8 cellular contexts compared by ENCODE assay signal in genomic region chr2:177241771-177242135, GRCh38. TPM values are rescaled to one million over a fixed set of nuclear protein-coding genes. Genes with fewer than 3 reads are reported as not detected.
DNase-seq lines count a peak whose midpoint lies in the region; ATAC-seq, FAIRE-seq and TF ChIP-seq lines count a peak whose summit lies in the region.

No MANE protein-coding gene starts in this region.

- DNase-seq in AG10803 (ENCODE audit: low read depth) (peak; percentile 73), MG63 (no peak), colonic mucosa (no peak), HT-29 (ENCODE audit: low spot score) (no peak), RCC 7860 (ENCODE audit: low spot score) (no peak), superior temporal gyrus (ENCODE audit: extremely low spot score) (no peak)
- no peak for DNase-seq in natural killer cell treated with Interleukin-12 subunit alpha and Interleukin-12 subunit beta and Interleukin-15 and Interleukin-18, amount 100 ng/mL, for 72 hours (ENCODE audit: low spot score)

- H3K9ac ChIP-seq in colonic mucosa (ENCODE audit: low read depth in 2 of 2, low read length in 2 of 2) = peak overlapping the region in 1 of 2 donors; percentile 13

- peaks cover 6% of the 10 kb centered on the region for H3K36me3 Mint-ChIP-seq in natural killer cell treated with Interleukin-12 subunit alpha and Interleukin-12 subunit beta and Interleukin-15 and Interleukin-18, amount 100 ng/mL, for 72 hours

- H3K27ac ChIP-seq in colonic mucosa = peak overlapping the region; percentile 91

- H3K9me3 ChIP-seq in MG63 = no peaks in the 10 kb centered on the region
- H3K9me3 ChIP-seq in colonic mucosa = no peaks in the 10 kb centered on the region

- peak overlapping the region; percentile 81 for H3K4me3 Mint-ChIP-seq in natural killer cell treated with Interleukin-12 subunit alpha and Interleukin-12 subunit beta and Interleukin-15 and Interleukin-18, amount 100 ng/mL, for 72 hours

- no peak for FAIRE-seq in RCC 7860 (lab: Jason Lieb, UNC)

- peaks cover 64 to 74% of the 10 kb centered on the region in 2 donors for H3K4me1 Mint-ChIP-seq in natural killer cell treated with Interleukin-12 subunit alpha and Interleukin-12 subunit beta and Interleukin-15 and Interleukin-18, amount 100 ng/mL, for 72 hours (ENCODE audit: low read depth in 2 of 2)

- peaks cover 43% of the 10 kb centered on the region for H3K36me3 ChIP-seq in MG63
- H3K36me3 ChIP-seq in colonic mucosa = no peaks in the 10 kb centered on the region

- no peaks in the 10 kb centered on the region for H3K9me3 Mint-ChIP-seq in natural killer cell treated with Interleukin-12 subunit alpha and Interleukin-12 subunit beta and Interleukin-15 and Interleukin-18, amount 100 ng/mL, for 72 hours

- H3K27me3 ChIP-seq in MG63 = no peaks in the 10 kb centered on the region
- no peaks in the 10 kb centered on the region for H3K27me3 ChIP-seq in colonic mucosa

- intact Hi-C loops in colonic mucosa (cut with DNase I) = no loop called here

- no peaks in the 10 kb centered on the region for H3K27me3 Mint-ChIP-seq in natural killer cell treated with Interleukin-12 subunit alpha and Interleukin-12 subunit beta and Interleukin-15 and Interleukin-18, amount 100 ng/mL, for 72 hours

- H3K27ac Mint-ChIP-seq in natural killer cell treated with Interleukin-12 subunit alpha and Interleukin-12 subunit beta and Interleukin-15 and Interleukin-18, amount 100 ng/mL, for 72 hours = peak overlapping the region; percentile 83 to 86

- TF ChIP-seq CTCF in AG10803 (conservative IDR thresholded peaks at IDR 0.05; ENCODE audit: low read length) (no peak), colonic mucosa (IDR thresholded peaks at IDR 0.05) (no peak)

- ATAC-seq in natural killer cell treated with Interleukin-12 subunit alpha and Interleukin-12 subunit beta and Interleukin-15 and Interleukin-18, amount 100 ng/mL, for 72 hours = no peak
- ATAC-seq in HG02571 (IDR thresholded peaks at IDR 0.05; ENCODE audit: unreplicated experiment) = no peak

- H3K4me1 ChIP-seq in colonic mucosa = peaks cover 24% of the 10 kb centered on the region

- H3K4me3 ChIP-seq in AG10803 (ENCODE audit: low read length) = peak overlapping the region; percentile 21
- peak overlapping the region; percentile 14 for H3K4me3 ChIP-seq in MG63
- H3K4me3 ChIP-seq in colonic mucosa = no peak overlapping the region

RNA-seq across cellular contexts. Expression of gene NFE2L2, which starts 22.8 kb away (rescaled TPM):
- 71.7 and 97.4 TPM in 2 replicates for total RNA-seq in MG63 (2014; rRNA removed; shearing (Covaris generic); ENCODE audit: low replicate concordance)
- 10 to 100 TPM; 81.5 to 87.6 TPM for total RNA-seq in colonic mucosa
- 10 to 100 TPM; 71.2 to 96.6 TPM for total RNA-seq in natural killer cell treated with Interleukin-12 subunit alpha and Interleukin-12 subunit beta and Interleukin-15 and Interleukin-18, amount 100 ng/mL, for 72 hours
- 30.8 and 30.9 TPM in 2 replicates for total RNA-seq in HT-29 (2014; rRNA removed; shearing (Covaris generic))

RNA-seq across cellular contexts. Expression of gene HNRNPA3, which starts 29.2 kb away (rescaled TPM):
- 21.1 and 36.5 TPM in 2 replicates for total RNA-seq in MG63 (2014; rRNA removed; shearing (Covaris generic); ENCODE audit: low replicate concordance)
- 100 to 1,000 TPM; 147 to 278 TPM for total RNA-seq in colonic mucosa
- 100 to 1,000 TPM; 170 to 282 TPM for total RNA-seq in natural killer cell treated with Interleukin-12 subunit alpha and Interleukin-12 subunit beta and Interleukin-15 and Interleukin-18, amount 100 ng/mL, for 72 hours
- 30.4 and 33.8 TPM in 2 replicates for total RNA-seq in HT-29 (2014; rRNA removed; shearing (Covaris generic))
